In the genomic region with DNA sequence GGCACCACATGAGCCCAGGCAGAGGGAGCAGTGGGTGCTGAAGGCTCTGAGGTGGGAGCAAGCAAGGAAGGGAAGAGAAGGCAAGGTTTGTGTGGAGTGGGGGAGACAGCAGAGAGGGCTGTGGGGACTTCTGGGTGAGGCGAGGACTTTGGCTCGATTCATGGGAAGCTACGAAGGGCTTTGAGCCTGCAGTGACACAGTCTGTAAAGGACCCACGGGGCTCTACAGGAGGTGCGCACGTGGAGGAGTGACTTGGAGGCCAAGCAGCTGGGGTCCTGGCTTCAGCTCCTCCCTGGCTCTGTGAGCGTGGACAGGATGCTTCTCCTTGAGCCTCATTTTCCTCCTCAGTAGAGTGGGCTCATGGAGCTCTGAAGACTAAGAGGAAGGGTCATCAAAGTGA, we compare ENCODE assay signal across 1 cellular context.
TF ChIP-seq lines count a peak whose summit lies in the region.

No MANE protein-coding gene starts in this region.

TF ChIP-seq in H1, 55 proteins besides CTCF, POLR2A, EP300 and RAD21:
- TF ChIP-seq, protein P1, sequence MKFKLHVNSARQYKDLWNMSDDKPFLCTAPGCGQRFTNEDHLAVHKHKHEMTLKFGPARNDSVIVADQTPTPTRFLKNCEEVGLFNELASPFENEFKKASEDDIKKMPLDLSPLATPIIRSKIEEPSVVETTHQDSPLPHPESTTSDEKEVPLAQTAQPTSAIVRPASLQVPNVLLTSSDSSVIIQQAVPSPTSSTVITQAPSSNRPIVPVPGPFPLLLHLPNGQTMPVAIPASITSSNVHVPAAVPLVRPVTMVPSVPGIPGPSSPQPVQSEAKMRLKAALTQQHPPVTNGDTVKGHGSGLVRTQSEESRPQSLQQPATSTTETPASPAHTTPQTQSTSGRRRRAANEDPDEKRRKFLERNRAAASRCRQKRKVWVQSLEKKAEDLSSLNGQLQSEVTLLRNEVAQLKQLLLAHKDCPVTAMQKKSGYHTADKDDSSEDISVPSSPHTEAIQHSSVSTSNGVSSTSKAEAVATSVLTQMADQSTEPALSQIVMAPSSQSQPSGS (IDR thresholded peaks at IDR 0.05; ENCODE audit: low read length): no peak
- TF ChIP-seq EZH2 (IDR thresholded peaks at IDR 0.05; ENCODE audit: low read depth, low read length, severe bottlenecking): no peak
- no peak for TF ChIP-seq SIN3A (conservative IDR thresholded peaks at IDR 0.05 in 1 of 2, IDR thresholded peaks at IDR 0.05 in 1 of 2; ENCODE audit: low read depth in 1 of 2, low read length in 2 of 2)
- TF ChIP-seq BACH1 (IDR thresholded peaks at IDR 0.05; ENCODE audit: low read length): no peak
- TF ChIP-seq CBX5 (IDR thresholded peaks at IDR 0.05; ENCODE audit: low read depth, low read length): no peak
- no peak for TF ChIP-seq RBBP5 (IDR thresholded peaks at IDR 0.05; ENCODE audit: borderline replicate concordance, low read depth, low read length)
- TF ChIP-seq HDAC2 (IDR thresholded peaks at IDR 0.05; ENCODE audit: borderline replicate concordance in 1 of 2, low read depth in 2 of 2, low read length in 2 of 2): no peak
- TF ChIP-seq KDM1A (IDR thresholded peaks at IDR 0.05; ENCODE audit: borderline replicate concordance, low read length): no peak
- TF ChIP-seq YY1 (IDR thresholded peaks at IDR 0.05; ENCODE audit: low read depth, low read length): no peak
- TF ChIP-seq CEBPB (IDR thresholded peaks at IDR 0.05; ENCODE audit: low read depth, low read length): no peak
- no peak for TF ChIP-seq TCF12 (IDR thresholded peaks at IDR 0.05; ENCODE audit: low read depth, low read length)
